ENCODE assay signal across 8 cellular contexts in genomic region chr1:3900150-3900968, GRCh38. TPM values are rescaled to one million over a fixed set of nuclear protein-coding genes. Genes with fewer than 3 reads are reported as not detected.
DNase-seq lines count a peak whose midpoint lies in the region; ATAC-seq and TF ChIP-seq lines count a peak whose summit lies in the region.

Gene C1orf174, minus strand, starts transcription at chr1:3900272. Its CDS starts 86 bp downstream, at chr1:3900186.

- DNase-seq in GM04503 (ENCODE audit: low read depth) (peak; percentile 86), HFFc6 (peak; percentile 95), NB4 (ENCODE audit: low read depth) (peak; percentile 97), SKM-1 treated with dmso at 0.1 percent for 144 hours (lab: John Stamatoyannopoulos, UW; ENCODE audit: unreplicated experiment) (peak; percentile 89), glomerular visceral epithelial cell (ENCODE audit: extremely low spot score) (peak; percentile 99), omental fat pad (ENCODE audit: low spot score) (peak; percentile 78), testis (peak; percentile 97)

- TF ChIP-seq CTCF in HFFc6 (IDR thresholded peaks at IDR 0.05): no peak
- TF ChIP-seq CTCF in NB4 (IDR thresholded peaks at IDR 0.05; ENCODE audit: low read depth, low read length): no peak
- TF ChIP-seq CTCF in omental fat pad (IDR thresholded peaks at IDR 0.05): no peak
- no peak for TF ChIP-seq CTCF in testis (IDR thresholded peaks at IDR 0.05)

- peak within 1 kb of the TSS; percentile 94 for H3K4me3 Mint-ChIP-seq in HFFc6
- H3K4me3 Mint-ChIP-seq in activated naive CD8-positive, alpha-beta T cell: peak within 1 kb of the TSS; percentile 90

- H3K4me3 ChIP-seq in NB4 (ENCODE audit: low read depth, low read length) (peak within 1 kb of the TSS; percentile 86), testis (peak within 1 kb of the TSS; percentile 90 to 96)

- no peaks in the 10 kb centered on the region for H3K36me3 ChIP-seq in testis (ENCODE audit: low read depth, missing control alignments)

- peaks cover 52% of the 10 kb centered on the region for H3K4me1 Mint-ChIP-seq in HFFc6 (ENCODE audit: low read depth)
- H3K4me1 Mint-ChIP-seq in activated naive CD8-positive, alpha-beta T cell (ENCODE audit: low read depth): peaks cover 48% of the 10 kb centered on the region

- no peaks in the 10 kb centered on the region for H3K27me3 ChIP-seq in testis

- no peaks in the 10 kb centered on the region for H3K9me3 ChIP-seq in testis

- H3K36me3 Mint-ChIP-seq in HFFc6 (ENCODE audit: low read depth): peaks cover 18% of the 10 kb centered on the region
- H3K36me3 Mint-ChIP-seq in activated naive CD8-positive, alpha-beta T cell: peaks cover 7% of the 10 kb centered on the region

- H3K9me3 Mint-ChIP-seq in HFFc6: peaks cover 10% of the 10 kb centered on the region; the same call in 1 of the 2 replicates
- no peaks in the 10 kb centered on the region for H3K9me3 Mint-ChIP-seq in activated naive CD8-positive, alpha-beta T cell (ENCODE audit: low read depth)

- H3K27ac Mint-ChIP-seq in HFFc6: peak within 1 kb of the TSS; percentile 100
- peak within 1 kb of the TSS; percentile 97 for H3K27ac Mint-ChIP-seq in activated naive CD8-positive, alpha-beta T cell

- H3K27me3 Mint-ChIP-seq in HFFc6 (ENCODE audit: insufficient read depth): no peaks in the 10 kb centered on the region; the same call in 1 of the 2 replicates
- H3K27me3 Mint-ChIP-seq in activated naive CD8-positive, alpha-beta T cell: no peaks in the 10 kb centered on the region

- intact Hi-C loops in testis (cut with DNase I; ENCODE audit: low total_unique reads): no loop called here

- TF ChIP-seq POLR2A in NB4 (IDR thresholded peaks at IDR 0.05; ENCODE audit: extremely low read depth, insufficient read length) (peak; percentile 68), testis (IDR thresholded peaks at IDR 0.05) (no peak)

- 0 to 1% methylated on average over 14 to 45 of the region's 58 CpGs for WGBS in testis, 2 donors

- peak; percentile 94 for ATAC-seq in omental fat pad (ENCODE audit: low FRiP score)

- H3K27ac ChIP-seq in testis: peak within 1 kb of the TSS; percentile 97 to 99

- H3K4me1 ChIP-seq in testis: peaks cover 4% of the 10 kb centered on the region

RNA-seq across cellular contexts. Expression of gene C1orf174, which starts in this region (rescaled TPM):
- 10 to 100 TPM; 19.2 to 23.5 (median 20.7) TPM for total RNA-seq in HFFc6 (2021; fragmentation: NEBNext Ultra II Directional; extraction: Animal tissue kit (Norgen Biotek cat#: 25700))
- total RNA-seq in omental fat pad (10 to 100 TPM; 14.2 to 20.6 (median 19.0) TPM), testis (10 to 100 TPM; 28.8 to 29.7 TPM)
- 22.9 TPM for polyA plus RNA-seq in testis (ENCODE audit: insufficient read depth, low read depth, low replicate concordance)

Comparison
In these comparisons a context has a peak if more than half of its experiments do, and no peak if none do; other contexts are left out.
1. Peak in every context shown above with its lines: DNase-seq, ATAC-seq, H3K4me3 ChIP-seq and H3K27ac ChIP-seq.